Comparison of ENCODE assay signal across 9 cellular contexts in the genomic region with DNA sequence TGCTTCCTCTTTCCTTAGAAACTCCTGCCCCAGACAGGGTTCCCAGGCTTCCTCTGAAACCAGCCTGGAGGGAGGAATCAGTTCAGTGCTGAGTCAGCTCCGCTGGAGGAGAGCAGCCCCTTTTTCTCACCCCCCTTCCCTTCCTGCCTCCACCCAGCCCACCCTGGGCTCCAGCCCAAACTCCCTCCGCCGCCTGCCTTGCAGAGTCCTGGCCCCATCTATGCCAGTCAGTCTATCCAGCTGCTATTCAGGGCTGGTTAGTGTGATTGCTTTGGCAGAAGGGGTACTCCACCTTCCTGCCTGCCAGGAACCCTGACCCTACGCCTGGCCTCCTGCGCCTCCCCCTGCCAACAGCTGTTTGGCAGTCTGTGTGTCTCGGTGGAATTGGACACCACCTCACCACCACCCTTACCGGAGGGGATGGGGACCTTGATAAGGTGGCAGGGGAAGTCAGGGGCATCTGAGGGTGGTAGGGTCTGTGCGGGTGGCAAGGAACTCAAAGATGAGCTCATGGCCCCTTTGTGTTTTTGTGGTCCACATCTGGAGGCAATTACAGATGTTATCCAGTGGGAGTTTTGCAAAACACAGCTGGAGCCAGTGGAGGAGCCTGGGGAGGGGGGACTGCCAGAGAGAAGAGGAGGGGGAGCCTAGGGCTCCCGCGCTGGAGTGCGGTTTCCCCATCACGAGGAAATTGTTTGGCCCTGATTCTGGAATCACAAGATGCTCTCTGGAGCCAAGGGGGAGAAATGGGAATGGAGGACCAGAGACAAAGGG. TPM values are rescaled to one million over a fixed set of nuclear protein-coding genes. Genes with fewer than 3 reads are reported as not detected.
DNase-seq lines count a peak whose midpoint lies in the region; ATAC-seq and TF ChIP-seq lines count a peak whose summit lies in the region.
"Had no signal": no experiment of that assay in that cellular context is flagged by ENCODE, and none has a peak within 500 bp of the region (broad histone marks: within the 10 kb centered on the region; RNA-seq: fewer than 3 reads in every experiment).

No MANE protein-coding gene starts in this region.

- H3K4me3 Mint-ChIP-seq in activated T-helper 1 cell treated with anti-CD3 and anti-CD28 coated beads, Interleukin-12 subunit alpha, Interleukin-12 subunit beta, Interleukin-2, Interleukin-4 antibody, amounts not matched to agents 30 ng/mL and 10 ng/mL and 1 ng/mL, durations not matched to agents 14 hours and 24 hours and 36 hours = no peak overlapping the region
- H3K4me3 Mint-ChIP-seq: memory B cell had no signal

- H3K27me3 ChIP-seq in BLaER1 treated with 17β-estradiol and CSF1 and Interleukin-3, amounts not matched to agents 10 nM and 100 nM = no peaks in the 10 kb centered on the region
- no peaks in the 10 kb centered on the region for H3K27me3 ChIP-seq in Peyer's patch

- intact Hi-C loops in activated T-helper 1 cell treated with anti-CD3 and anti-CD28 coated beads, Interleukin-12 subunit alpha, Interleukin-12 subunit beta, Interleukin-2, Interleukin-4 antibody, amounts not matched to agents 30 ng/mL and 10 ng/mL and 1 ng/mL, durations not matched to agents 14 hours and 24 hours and 36 hours (cut with micrococcal nuclease) = no loop called here

- peaks cover 57 to 96% (median 79%) of the 10 kb centered on the region in 10 experiments for H3K4me1 ChIP-seq in BLaER1 treated with 17β-estradiol and CSF1 and Interleukin-3, amounts not matched to agents 10 nM and 100 nM
- H3K4me1 ChIP-seq in Peyer's patch = peaks cover 0 to 62% (median 7%) of the 10 kb centered on the region in 4 donors

- no peaks in the 10 kb centered on the region for H3K36me3 Mint-ChIP-seq in activated T-helper 1 cell treated with anti-CD3 and anti-CD28 coated beads, Interleukin-12 subunit alpha, Interleukin-12 subunit beta, Interleukin-2, Interleukin-4 antibody, amounts not matched to agents 30 ng/mL and 10 ng/mL and 1 ng/mL, durations not matched to agents 14 hours and 24 hours and 36 hours (ENCODE audit: low read depth)
- H3K36me3 Mint-ChIP-seq: memory B cell had no signal

- H3K9ac ChIP-seq in BLaER1 treated with 17β-estradiol and CSF1 and Interleukin-3, amounts not matched to agents 10 nM and 100 nM = peak overlapping the region; percentile 11 to 68 (median 50); a peak in 20 of 22 replicates

- peak; percentile 72 for ATAC-seq in omental fat pad (ENCODE audit: low FRiP score)
- ATAC-seq in HG02938 (IDR thresholded peaks at IDR 0.05; ENCODE audit: unreplicated experiment) = no peak
- no peak for ATAC-seq in GM21528 (IDR thresholded peaks at IDR 0.05; ENCODE audit: low FRiP score, unreplicated experiment)

- TF ChIP-seq CTCF in Peyer's patch (IDR thresholded peaks at IDR 0.05) (no peak), omental fat pad (IDR thresholded peaks at IDR 0.05) (no peak)

- H3K27ac ChIP-seq in BLaER1 treated with 17β-estradiol and CSF1 and Interleukin-3, amounts not matched to agents 10 nM and 100 nM = peak overlapping the region; percentile 40 to 83 (median 65); a peak in 20 of 22 replicates
- peak overlapping the region; percentile 63 to 88 (median 74) for H3K27ac ChIP-seq in Peyer's patch

- peaks cover 0 to 42% (median 0%) of the 10 kb centered on the region in 11 experiments; a peak in 8 of 22 replicates for H3K36me3 ChIP-seq in BLaER1 treated with 17β-estradiol and CSF1 and Interleukin-3, amounts not matched to agents 10 nM and 100 nM
- peaks cover 0 to 30% (median 0%) of the 10 kb centered on the region in 3 donors for H3K36me3 ChIP-seq in Peyer's patch

- H3K27me3 Mint-ChIP-seq in activated T-helper 1 cell treated with anti-CD3 and anti-CD28 coated beads, Interleukin-12 subunit alpha, Interleukin-12 subunit beta, Interleukin-2, Interleukin-4 antibody, amounts not matched to agents 30 ng/mL and 10 ng/mL and 1 ng/mL, durations not matched to agents 14 hours and 24 hours and 36 hours (ENCODE audit: insufficient read depth) = peaks cover 5% of the 10 kb centered on the region

- H3K9me3 Mint-ChIP-seq in activated T-helper 1 cell treated with anti-CD3 and anti-CD28 coated beads, Interleukin-12 subunit alpha, Interleukin-12 subunit beta, Interleukin-2, Interleukin-4 antibody, amounts not matched to agents 30 ng/mL and 10 ng/mL and 1 ng/mL, durations not matched to agents 14 hours and 24 hours and 36 hours = no peaks in the 10 kb centered on the region
- H3K9me3 Mint-ChIP-seq: memory B cell had no signal

- no peak for TF ChIP-seq POLR2A in Peyer's patch (IDR thresholded peaks at IDR 0.05)

- peak overlapping the region in 1 of 10 experiments; percentile 21; a peak in 1 of 20 replicates for H3K4me3 ChIP-seq in BLaER1 treated with 17β-estradiol and CSF1 and Interleukin-3, amounts not matched to agents 10 nM and 100 nM
- no peak overlapping the region for H3K4me3 ChIP-seq in Peyer's patch

- H3K4me2 ChIP-seq in BLaER1 treated with 17β-estradiol and CSF1 and Interleukin-3, amounts not matched to agents 10 nM and 100 nM = peak overlapping the region; percentile 52 to 97 (median 77)

- no peak overlapping the region for H3K27ac Mint-ChIP-seq in activated T-helper 1 cell treated with anti-CD3 and anti-CD28 coated beads, Interleukin-12 subunit alpha, Interleukin-12 subunit beta, Interleukin-2, Interleukin-4 antibody, amounts not matched to agents 30 ng/mL and 10 ng/mL and 1 ng/mL, durations not matched to agents 14 hours and 24 hours and 36 hours
- H3K27ac Mint-ChIP-seq: memory B cell had no signal

- H4K20me1 ChIP-seq in BLaER1 treated with 17β-estradiol and CSF1 and Interleukin-3, amounts not matched to agents 10 nM and 100 nM = peaks cover 0 to 38% (median 0%) of the 10 kb centered on the region in 11 experiments; a peak in 4 of 22 replicates

- DNase-seq in Peyer's patch (peak in 2 of 3 donors; percentile 57 to 72), fibroblast of peridontal ligament (ENCODE audit: extremely low read depth) (peak; percentile 99), omental fat pad (ENCODE audit: low spot score) (no peak), NCI-H187 treated with DMSO at 0.1 percent for 48 hours (lab: John Stamatoyannopoulos, UW) (no peak)
- no peak for DNase-seq in activated T-helper 1 cell treated with anti-CD3 and anti-CD28 coated beads, Interleukin-12 subunit alpha, Interleukin-12 subunit beta, Interleukin-2, Interleukin-4 antibody, amounts not matched to agents 30 ng/mL and 10 ng/mL and 1 ng/mL, durations not matched to agents 14 hours and 24 hours and 36 hours (ENCODE audit: low spot score)

- H3K4me1 Mint-ChIP-seq in activated T-helper 1 cell treated with anti-CD3 and anti-CD28 coated beads, Interleukin-12 subunit alpha, Interleukin-12 subunit beta, Interleukin-2, Interleukin-4 antibody, amounts not matched to agents 30 ng/mL and 10 ng/mL and 1 ng/mL, durations not matched to agents 14 hours and 24 hours and 36 hours (ENCODE audit: low read depth) = peaks cover 20% of the 10 kb centered on the region

- H3K9me3 ChIP-seq in BLaER1 treated with 17β-estradiol and CSF1 and Interleukin-3, amounts not matched to agents 10 nM and 100 nM (replicated peaks in 1 of 11) = no peaks in the 10 kb centered on the region
- no peaks in the 10 kb centered on the region for H3K9me3 ChIP-seq in Peyer's patch

RNA-seq across cellular contexts. Expression of a gene that starts 12.2 kb away (rescaled TPM):
- total RNA-seq in Peyer's patch = 100 to 1,000 TPM in 1 of 4 donors, 10 to 100 TPM in 3; 63.0 to 116 (median 82.9) TPM
- total RNA-seq in omental fat pad = 100 to 1,000 TPM; 108 to 208 (median 166) TPM
- 1.5 and 2.6 TPM in 2 replicates for total RNA-seq in activated T-helper 1 cell treated with anti-CD3 and anti-CD28 coated beads, Interleukin-12 subunit alpha, Interleukin-12 subunit beta, Interleukin-2, Interleukin-4 antibody, amounts not matched to agents 30 ng/mL and 10 ng/mL and 1 ng/mL, durations not matched to agents 14 hours and 24 hours and 36 hours

RNA-seq across cellular contexts. Expression of a gene that starts 18.9 kb away (rescaled TPM):
- total RNA-seq in Peyer's patch (100 to 1,000 TPM in 1 of 4 donors, 10 to 100 TPM in 3; 30.3 to 114 (median 52.9) TPM), omental fat pad (10 to 100 TPM; 15.9 to 55.1 (median 37.7) TPM)
- 187 and 196 TPM in 2 replicates for total RNA-seq in activated T-helper 1 cell treated with anti-CD3 and anti-CD28 coated beads, Interleukin-12 subunit alpha, Interleukin-12 subunit beta, Interleukin-2, Interleukin-4 antibody, amounts not matched to agents 30 ng/mL and 10 ng/mL and 1 ng/mL, durations not matched to agents 14 hours and 24 hours and 36 hours

RNA-seq across cellular contexts. Expression of a gene that starts 23.0 kb away (rescaled TPM):
- total RNA-seq in Peyer's patch (100 to 1,000 TPM in 3 of 4 donors, 10 to 100 TPM in 1; 69.3 to 250 (median 221) TPM), omental fat pad (100 to 1,000 TPM in 2 of 4 donors, 10 to 100 TPM in 2; 73.5 to 125 (median 96.6) TPM)
- total RNA-seq in activated T-helper 1 cell treated with anti-CD3 and anti-CD28 coated beads, Interleukin-12 subunit alpha, Interleukin-12 subunit beta, Interleukin-2, Interleukin-4 antibody, amounts not matched to agents 30 ng/mL and 10 ng/mL and 1 ng/mL, durations not matched to agents 14 hours and 24 hours and 36 hours = 44.6 and 46.0 TPM in 2 replicates

RNA-seq across cellular contexts. Expression of a gene that starts 33.3 kb away (rescaled TPM):
- total RNA-seq in Peyer's patch = 100 to 1,000 TPM in 3 of 4 donors, 10 to 100 TPM in 1; 30.5 to 787 (median 367) TPM
- 10 to 100 TPM; 52.0 to 72.3 (median 64.0) TPM for total RNA-seq in omental fat pad
- 0.61 TPM in 1 of 2 replicates, not detected in the other for total RNA-seq in activated T-helper 1 cell treated with anti-CD3 and anti-CD28 coated beads, Interleukin-12 subunit alpha, Interleukin-12 subunit beta, Interleukin-2, Interleukin-4 antibody, amounts not matched to agents 30 ng/mL and 10 ng/mL and 1 ng/mL, durations not matched to agents 14 hours and 24 hours and 36 hours

RNA-seq across cellular contexts. Expression of a gene that starts 34.4 kb away (rescaled TPM):
- total RNA-seq in Peyer's patch = 1 to 10 TPM in 3 of 4 donors, under 1 TPM in 1; 0.57 to 2.1 (median 1.4) TPM
- 1 to 10 TPM in 2 of 4 donors, under 1 TPM in 2; 0.24 to 3.3 (median 1.0) TPM for total RNA-seq in omental fat pad
- total RNA-seq in activated T-helper 1 cell treated with anti-CD3 and anti-CD28 coated beads, Interleukin-12 subunit alpha, Interleukin-12 subunit beta, Interleukin-2, Interleukin-4 antibody, amounts not matched to agents 30 ng/mL and 10 ng/mL and 1 ng/mL, durations not matched to agents 14 hours and 24 hours and 36 hours = 0.39 TPM in 1 of 2 replicates, not detected in the other

Comparison
In these comparisons a context has a peak if more than half of its experiments do, and no peak if none do; other contexts are left out.
1. DNase-seq: peak in Peyer's patch (2 of 3) and fibroblast of peridontal ligament (single experiment); none in omental fat pad (single experiment), activated T-helper 1 cell treated with anti-CD3 and anti-CD28 coated beads, Interleukin-12 subunit alpha, Interleukin-12 subunit beta, Interleukin-2, Interleukin-4 antibody, amounts not matched to agents 30 ng/mL and 10 ng/mL and 1 ng/mL, durations not matched to agents 14 hours and 24 hours and 36 hours (single experiment) and NCI-H187 treated with DMSO at 0.1 percent for 48 hours (single experiment).
2. RNA of a gene that starts 12.2 kb away (total RNA-seq): 108 to 208 TPM in omental fat pad and 63.0 to 116 TPM in Peyer's patch; 1.5 to 2.6 TPM in activated T-helper 1 cell treated with anti-CD3 and anti-CD28 coated beads, Interleukin-12 subunit alpha, Interleukin-12 subunit beta, Interleukin-2, Interleukin-4 antibody, amounts not matched to agents 30 ng/mL and 10 ng/mL and 1 ng/mL, durations not matched to agents 14 hours and 24 hours and 36 hours; every median in the first group is over 10 times any median in the second.